ENCODE assay signal across 13 cellular contexts in genomic region chr3:144187531-144188230, GRCh38.
A peak's percentile ranks its signal among the peaks of the same experiment; 100 is the strongest.
DNase-seq lines count a peak whose midpoint lies in the region; ATAC-seq and TF ChIP-seq lines count a peak whose summit lies in the region.
"Had no signal": no experiment of that assay in that cellular context is flagged by ENCODE, and none has a peak within 500 bp of the region (broad histone marks: within the 10 kb centered on the region; RNA-seq: fewer than 3 reads in every experiment).

No MANE protein-coding gene starts in this region.

- dilution Hi-C loops in IMR-90 (cut with HindIII; ENCODE audit: low sequenced_read_pairs, unreplicated experiment) = no loop called here

- H3K4me3 ChIP-seq in BLaER1 (no peak overlapping the region), IMR-90 (ENCODE audit: insufficient read depth, low read depth, low read length) (no peak overlapping the region), SK-N-MC (peak overlapping the region; percentile 67), fibroblast of villous mesenchyme (ENCODE audit: low read depth, low read length) (no peak overlapping the region), SK-N-SH (ENCODE audit: low read depth in 2 of 2, low read length in 1 of 2) (no peak overlapping the region)
- H3K4me3 ChIP-seq: spleen had no signal

- peak; percentile 21 for DNase-seq in IMR-90
- DNase-seq in SK-N-MC (ENCODE audit: low read depth, low spot score) = peak; percentile 98
- DNase-seq in fibroblast of villous mesenchyme (ENCODE audit: low read depth) = peak; percentile 2
- no peak for DNase-seq in GM10266 (ENCODE audit: extremely low spot score)
- no peak for DNase-seq in SK-N-SH
- DNase-seq in NCI-H2081 (lab: John Stamatoyannopoulos, UW) = no peak
- DNase-seq: amniotic stem cell, mesenchymal stem cell, nucleus accumbens, spleen, substantia nigra had no signal

- WGBS in IMR-90 (ENCODE audit: extremely low coverage in 2 of 2, insufficient read length in 1 of 2), 2 experiments = no CpG with 5 or more reads among the region's 2 CpGs
- WGBS in SK-N-SH (ENCODE audit: low lambda C conversion rate) = 7% methylated on average over 2 of the region's 2 CpGs

- CTCF ChIA-PET in IMR-90 (lab: Yijun Ruan, JAX) = no interaction called here
- CTCF ChIA-PET in SK-N-SH (lab: Yijun Ruan, JAX) = no interaction called here

- H3K79me2 ChIP-seq in SK-N-SH (ENCODE audit: insufficient read depth) = no peaks in the 10 kb centered on the region

- H4K91ac ChIP-seq in IMR-90 (ENCODE audit: insufficient read depth, low read depth, low read length) = no peak overlapping the region

- no peaks in the 10 kb centered on the region for H4K20me1 ChIP-seq in BLaER1
- H4K20me1 ChIP-seq in IMR-90 (ENCODE audit: insufficient read depth, low read length) = no peaks in the 10 kb centered on the region
- no peaks in the 10 kb centered on the region for H4K20me1 ChIP-seq in SK-N-SH (ENCODE audit: insufficient read depth)

- H3K9me1 ChIP-seq in IMR-90 (ENCODE audit: insufficient read depth, low read length) = no peaks in the 10 kb centered on the region

- BruUV-seq in IMR-90 (replicated peaks; lab: Mats Ljungman, UMichigan) = no TSS peak

- H4K8ac ChIP-seq in IMR-90 (ENCODE audit: low read depth in 2 of 2, low read length in 2 of 2) = no peak overlapping the region

- no peak for TF ChIP-seq POLR2A in IMR-90 (IDR thresholded peaks at IDR 0.05; ENCODE audit: low read depth, low read length)

- H3K9me3 ChIP-seq in BLaER1 = no peaks in the 10 kb centered on the region
- peaks cover 3% of the 10 kb centered on the region; the same call in 1 of the 2 replicates for H3K9me3 ChIP-seq in IMR-90 (ENCODE audit: control insufficient read depth, insufficient read depth, low read length)
- no peaks in the 10 kb centered on the region; the same call in 1 of the 2 replicates for H3K9me3 ChIP-seq in SK-N-MC (ENCODE audit: low read depth, low read length)
- H3K9me3 ChIP-seq in SK-N-SH = no peaks in the 10 kb centered on the region

- H3F3A ChIP-seq in SK-N-SH (replicated peaks; ENCODE audit: insufficient read depth) = no peaks in the 10 kb centered on the region

- H2BK5ac ChIP-seq in IMR-90 (ENCODE audit: low read depth, low read length, poor library complexity, severe bottlenecking) = no peak overlapping the region

- no peak overlapping the region for H3K56ac ChIP-seq in IMR-90 (ENCODE audit: extremely low read depth, insufficient read depth, low read length)

- no peak overlapping the region for H2AK5ac ChIP-seq in IMR-90 (ENCODE audit: low read depth, low read length)

- no peak for TF ChIP-seq RAD21 in IMR-90 (IDR thresholded peaks at IDR 0.05; ENCODE audit: low read length)
- TF ChIP-seq RAD21 in SK-N-SH (IDR thresholded peaks at IDR 0.05; ENCODE audit: low read length) = no peak

- peak overlapping the region; percentile 26; the same call in 1 of the 2 replicates for H3K4me2 ChIP-seq in BLaER1
- H3K4me2 ChIP-seq in IMR-90 (ENCODE audit: low read depth, low read length) = no peak overlapping the region
- H3K4me2 ChIP-seq in SK-N-SH = no peak overlapping the region

- no peak overlapping the region for H2BK15ac ChIP-seq in IMR-90 (ENCODE audit: low read depth, low read length)

- no peaks in the 10 kb centered on the region for H3K36me3 ChIP-seq in BLaER1
- no peaks in the 10 kb centered on the region for H3K36me3 ChIP-seq in IMR-90 (ENCODE audit: control insufficient read depth, insufficient read depth, low read length)
- H3K36me3 ChIP-seq in SK-N-MC (ENCODE audit: insufficient read depth, low read length) = no peaks in the 10 kb centered on the region; the same call in 1 of the 2 replicates
- no peaks in the 10 kb centered on the region for H3K36me3 ChIP-seq in SK-N-SH (replicated peaks in 1 of 2; ENCODE audit: control insufficient read depth in 1 of 2, insufficient read depth in 2 of 2, low read length in 1 of 2)
- H3K36me3 ChIP-seq: spleen had no signal

- H3K27ac ChIP-seq in BLaER1 = no peak overlapping the region
- no peak overlapping the region for H3K27ac ChIP-seq in IMR-90 (ENCODE audit: insufficient read depth, low read length)
- peak overlapping the region; percentile 96 for H3K27ac ChIP-seq in SK-N-MC
- no peak overlapping the region for H3K27ac ChIP-seq in SK-N-SH (ENCODE audit: low read depth in 2 of 2, low read length in 1 of 2)
- H3K27ac ChIP-seq: spleen had no signal

- no peaks in the 10 kb centered on the region for H3K9me2 ChIP-seq in SK-N-SH

- no peak overlapping the region for H3K14ac ChIP-seq in IMR-90 (replicated peaks; ENCODE audit: low read depth, low read length)

- H3K4ac ChIP-seq in IMR-90 (ENCODE audit: low read depth, low read length) = no peak overlapping the region

- no peak overlapping the region for H2AK9ac ChIP-seq in IMR-90 (replicated peaks; ENCODE audit: low read depth, low read length, poor library complexity)

- H3K18ac ChIP-seq in IMR-90 (ENCODE audit: low read depth, low read length) = no peak overlapping the region

- in situ Hi-C loops in IMR-90 (cut with MboI; ENCODE audit: low sequenced_read_pairs) = no loop called here

- H3K27me3 ChIP-seq in BLaER1 = no peaks in the 10 kb centered on the region
- H3K27me3 ChIP-seq in IMR-90 (ENCODE audit: control insufficient read depth, insufficient read depth, low read length) = no peaks in the 10 kb centered on the region
- H3K27me3 ChIP-seq in SK-N-SH (ENCODE audit: insufficient read depth) = no peaks in the 10 kb centered on the region
- H3K27me3 ChIP-seq: spleen had no signal

- no peak overlapping the region for H4K5ac ChIP-seq in IMR-90 (ENCODE audit: low read depth, low read length)

- no peak overlapping the region for H2AFZ ChIP-seq in IMR-90 (replicated peaks; ENCODE audit: low read length, poor library complexity)
- no peak overlapping the region for H2AFZ ChIP-seq in SK-N-SH (ENCODE audit: low read depth)

- no peak overlapping the region for H2BK120ac ChIP-seq in IMR-90 (ENCODE audit: low read depth, low read length)

- intact Hi-C loops in IMR-90 (cut with micrococcal nuclease) = no loop called here

- no peak overlapping the region for H3K23ac ChIP-seq in IMR-90 (ENCODE audit: low read depth, low read length)

- ATAC-seq in IMR-90 (ENCODE audit: low read depth) (no peak), GM19395 (IDR thresholded peaks at IDR 0.05; ENCODE audit: unreplicated experiment) (no peak)

- H3K79me1 ChIP-seq in IMR-90 (ENCODE audit: low read depth in 1 of 2, low read length in 2 of 2) = no peaks in the 10 kb centered on the region

- TF ChIP-seq EP300 in SK-N-SH (IDR thresholded peaks at IDR 0.05; ENCODE audit: borderline replicate concordance in 1 of 2, low read depth in 1 of 2, low read length in 1 of 2) = no peak

- H3K4me1 ChIP-seq in BLaER1 = peaks cover 12% of the 10 kb centered on the region
- H3K4me1 ChIP-seq in IMR-90 (ENCODE audit: control insufficient read depth, insufficient read depth, low read length) = no peaks in the 10 kb centered on the region
- no peaks in the 10 kb centered on the region; a peak in 1 of 4 replicates for H3K4me1 ChIP-seq in SK-N-SH (ENCODE audit: control insufficient read depth in 1 of 2, insufficient read depth in 2 of 2, low read depth in 1 of 2, low read length in 1 of 2)
- H3K4me1 ChIP-seq: spleen had no signal

- H2BK20ac ChIP-seq in IMR-90 (ENCODE audit: low read depth, low read length) = no peak overlapping the region

- TF ChIP-seq CTCF in IMR-90 (conservative IDR thresholded peaks at IDR 0.05; ENCODE audit: low read depth, low read length) (no peak), fibroblast of villous mesenchyme (IDR thresholded peaks at IDR 0.05; ENCODE audit: insufficient read depth, low read depth, low read length) (no peak), GM10266 (IDR thresholded peaks at IDR 0.05; ENCODE audit: control insufficient read depth, insufficient read depth, low read depth, missing control alignments) (no peak), SK-N-SH (IDR thresholded peaks at IDR 0.05) (no peak)

- H3K9ac ChIP-seq in BLaER1 = no peak overlapping the region
- H3K9ac ChIP-seq in IMR-90 (ENCODE audit: low read depth, low read length) = no peak overlapping the region
- peak overlapping the region; percentile 27 for H3K9ac ChIP-seq in SK-N-MC (ENCODE audit: insufficient read length)
- H3K9ac ChIP-seq in SK-N-SH = no peak overlapping the region

- POLR2A ChIA-PET in IMR-90 (lab: Charles Lee; ENCODE audit: unreplicated experiment) = no interaction called here
- POLR2A ChIA-PET in SK-N-SH (lab: Yijun Ruan, JAX) = no interaction called here

TF ChIP-seq in IMR-90, 13 proteins besides CTCF, POLR2A, EP300 and RAD21:
- 0 out of 2 replicates have a peak, but pooled peaks have one; percentile 26 for TF ChIP-seq MAFK (IDR thresholded peaks at IDR 0.05; ENCODE audit: low read depth, low read length)
- TF ChIP-seq, protein P1, sequence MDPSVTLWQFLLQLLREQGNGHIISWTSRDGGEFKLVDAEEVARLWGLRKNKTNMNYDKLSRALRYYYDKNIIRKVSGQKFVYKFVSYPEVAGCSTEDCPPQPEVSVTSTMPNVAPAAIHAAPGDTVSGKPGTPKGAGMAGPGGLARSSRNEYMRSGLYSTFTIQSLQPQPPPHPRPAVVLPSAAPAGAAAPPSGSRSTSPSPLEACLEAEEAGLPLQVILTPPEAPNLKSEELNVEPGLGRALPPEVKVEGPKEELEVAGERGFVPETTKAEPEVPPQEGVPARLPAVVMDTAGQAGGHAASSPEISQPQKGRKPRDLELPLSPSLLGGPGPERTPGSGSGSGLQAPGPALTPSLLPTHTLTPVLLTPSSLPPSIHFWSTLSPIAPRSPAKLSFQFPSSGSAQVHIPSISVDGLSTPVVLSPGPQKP (IDR thresholded peaks at IDR 0.05; ENCODE audit: borderline replicate concordance, low read depth, low read length) = no peak
- peak; percentile 62 for TF ChIP-seq CEBPB (IDR thresholded peaks at IDR 0.05; ENCODE audit: low read depth, low read length)
- TF ChIP-seq CHD1 (IDR thresholded peaks at IDR 0.05; ENCODE audit: low read depth, low read length) = no peak

TF ChIP-seq in SK-N-SH, 30 proteins besides CTCF, POLR2A, EP300 and RAD21 (continues in another document):
- TF ChIP-seq, protein P2, sequence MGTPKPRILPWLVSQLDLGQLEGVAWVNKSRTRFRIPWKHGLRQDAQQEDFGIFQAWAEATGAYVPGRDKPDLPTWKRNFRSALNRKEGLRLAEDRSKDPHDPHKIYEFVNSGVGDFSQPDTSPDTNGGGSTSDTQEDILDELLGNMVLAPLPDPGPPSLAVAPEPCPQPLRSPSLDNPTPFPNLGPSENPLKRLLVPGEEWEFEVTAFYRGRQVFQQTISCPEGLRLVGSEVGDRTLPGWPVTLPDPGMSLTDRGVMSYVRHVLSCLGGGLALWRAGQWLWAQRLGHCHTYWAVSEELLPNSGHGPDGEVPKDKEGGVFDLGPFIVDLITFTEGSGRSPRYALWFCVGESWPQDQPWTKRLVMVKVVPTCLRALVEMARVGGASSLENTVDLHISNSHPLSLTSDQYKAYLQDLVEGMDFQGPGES (IDR thresholded peaks at IDR 0.05; ENCODE audit: low read depth, low read length) = no peak
- TF ChIP-seq, protein P3, sequence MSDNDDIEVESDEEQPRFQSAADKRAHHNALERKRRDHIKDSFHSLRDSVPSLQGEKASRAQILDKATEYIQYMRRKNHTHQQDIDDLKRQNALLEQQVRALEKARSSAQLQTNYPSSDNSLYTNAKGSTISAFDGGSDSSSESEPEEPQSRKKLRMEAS (IDR thresholded peaks at IDR 0.05; ENCODE audit: low read depth) = no peak

Comparison
In these comparisons a context has a peak if more than half of its experiments do, and no peak if none do; other contexts are left out.
1. DNase-seq: peak in IMR-90 (single experiment), SK-N-MC (single experiment) and fibroblast of villous mesenchyme (single experiment); none in GM10266 (single experiment), SK-N-SH (single experiment) and NCI-H2081 (0 of 2).